8 cellular contexts compared by ENCODE assay signal in the genomic region with DNA sequence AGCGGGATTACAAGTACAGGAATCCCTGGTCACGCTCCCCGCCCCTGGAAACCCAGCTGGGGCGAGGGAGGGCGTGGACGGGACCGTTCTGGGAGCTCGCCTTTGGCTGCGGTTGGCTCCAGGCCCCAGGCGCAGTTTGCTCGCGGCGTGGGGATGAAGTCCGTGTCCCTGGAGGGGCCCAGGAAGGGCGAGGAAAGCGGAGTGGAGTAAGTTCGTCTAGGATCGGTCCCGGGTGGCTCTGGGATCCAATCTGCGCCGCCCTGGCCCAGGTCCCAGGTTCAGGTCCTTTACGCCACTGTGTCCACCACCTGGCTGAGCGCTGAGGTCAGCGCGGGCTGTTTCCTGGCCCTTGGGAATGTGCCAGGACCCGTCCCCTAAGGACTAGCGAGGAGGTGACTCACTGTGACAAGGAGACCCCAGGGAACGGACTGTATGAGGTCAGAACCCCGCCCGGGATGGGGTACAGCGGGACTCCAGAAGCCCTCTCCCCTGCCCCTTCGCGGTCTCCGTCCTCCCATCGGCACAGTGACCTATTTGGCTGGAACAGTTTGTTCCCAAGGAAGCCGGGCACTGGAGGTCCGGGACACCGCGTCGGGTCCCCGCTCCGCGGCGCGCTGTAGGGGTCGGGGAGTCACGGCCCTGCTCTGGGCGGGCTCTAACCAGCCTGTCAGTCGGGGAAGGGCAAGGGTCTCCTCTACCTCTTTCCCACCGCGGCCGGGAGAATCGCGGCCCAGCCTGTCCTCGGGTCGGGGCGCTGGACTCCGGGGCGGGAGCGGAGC. TPM values are rescaled to one million over a fixed set of nuclear protein-coding genes. Genes with fewer than 3 reads are reported as not detected.
DNase-seq lines count a peak whose midpoint lies in the region; ATAC-seq and TF ChIP-seq lines count a peak whose summit lies in the region.

No MANE protein-coding gene starts in this region.

- H3K4me3 Mint-ChIP-seq in activated T-cell treated with anti-CD3 and anti-CD28 coated beads, Interleukin-2, amount 50 U/mL, for 24 hours, result peak overlapping the region; percentile 94
- peak overlapping the region; percentile 97 for H3K4me3 Mint-ChIP-seq in natural killer cell

- TF ChIP-seq POLR2A in vagina (IDR thresholded peaks at IDR 0.05), result no peak

- intact Hi-C loops in natural killer cell (cut with micrococcal nuclease), result no loop called here
- intact Hi-C loops in vagina (cut with DNase I), result loop anchor here (5.0 kb wide), 1 partner anchor 52 kb away; no protein-coding TSS in a partner anchor

- H3K9me3 ChIP-seq in MG63 (no peaks in the 10 kb centered on the region), fibroblast of lung (ENCODE audit: control insufficient read depth, insufficient read depth, low read depth, low read length) (no peaks in the 10 kb centered on the region), vagina (no peaks in the 10 kb centered on the region)

- H3K36me3 ChIP-seq in MG63, result peaks cover 15% of the 10 kb centered on the region
- H3K36me3 ChIP-seq in fibroblast of lung (ENCODE audit: control insufficient read depth, insufficient read depth, low read length), result peaks cover 11% of the 10 kb centered on the region
- peaks cover 4 to 10% of the 10 kb centered on the region in 2 donors for H3K36me3 ChIP-seq in vagina

- H3K27me3 Mint-ChIP-seq in activated T-cell treated with anti-CD3 and anti-CD28 coated beads, Interleukin-2, amount 50 U/mL, for 24 hours, result peaks cover 15% of the 10 kb centered on the region
- H3K27me3 Mint-ChIP-seq in natural killer cell (ENCODE audit: low read depth in 2 of 2), result peaks cover 0 to 5% of the 10 kb centered on the region in 2 donors

- H3K27ac ChIP-seq in fibroblast of lung (ENCODE audit: insufficient read depth, low read length) (peak overlapping the region; percentile 96), vagina (peak overlapping the region; percentile 99)

- peak overlapping the region; percentile 97 for H3K9ac ChIP-seq in fibroblast of lung (ENCODE audit: insufficient read depth, low read length)

- peaks cover 3% of the 10 kb centered on the region for H4K20me1 ChIP-seq in fibroblast of lung (ENCODE audit: control insufficient read depth, extremely low read depth, insufficient read depth, low read length)

- DNase-seq in ELR (ENCODE audit: low read depth), result peak; percentile 79
- peak; percentile 64 for DNase-seq in MG63
- peak; percentile 64 for DNase-seq in activated T-cell treated with anti-CD3 and anti-CD28 coated beads, Interleukin-2, amount 50 U/mL, for 24 hours
- DNase-seq in fibroblast of lung (ENCODE audit: low read depth in 2 of 2), result peak; percentile 52 to 57
- DNase-seq in natural killer cell, result peak; percentile 40
- peak in 1 of 2 donors; percentile 93 for DNase-seq in vagina (ENCODE audit: extremely low spot score in 2 of 2)
- no peak for DNase-seq in SIG-M5 (lab: John Stamatoyannopoulos, UW)

- TF ChIP-seq CTCF in fibroblast of lung (conservative IDR thresholded peaks at IDR 0.05 in 1 of 2, IDR thresholded peaks at IDR 0.05 in 1 of 2; ENCODE audit: low read depth in 1 of 2, low read length in 2 of 2) (no peak), natural killer cell (IDR thresholded peaks at IDR 0.05) (no peak), vagina (IDR thresholded peaks at IDR 0.05) (no peak)

- peaks cover 53% of the 10 kb centered on the region for H3K79me2 ChIP-seq in fibroblast of lung (ENCODE audit: control insufficient read depth, insufficient read depth, low read length)

- H3K27me3 ChIP-seq in MG63 (no peaks in the 10 kb centered on the region), fibroblast of lung (ENCODE audit: control insufficient read depth, insufficient read depth, low read length) (no peaks in the 10 kb centered on the region), vagina (no peaks in the 10 kb centered on the region)

- H3K4me3 ChIP-seq in MG63 (peak overlapping the region; percentile 66), fibroblast of lung (replicated peaks in 1 of 4; ENCODE audit: control extremely low read depth in 1 of 4, insufficient read depth in 1 of 4, low read depth in 3 of 4, low read length in 4 of 4) (peak overlapping the region; percentile 93 to 99 (median 95)), vagina (peak overlapping the region; percentile 78 to 83)

- H3K4me2 ChIP-seq in fibroblast of lung (ENCODE audit: extremely low read depth, insufficient read depth, low read length), result peak overlapping the region; percentile 80

- H3K9me3 Mint-ChIP-seq in activated T-cell treated with anti-CD3 and anti-CD28 coated beads, Interleukin-2, amount 50 U/mL, for 24 hours, result no peaks in the 10 kb centered on the region
- no peaks in the 10 kb centered on the region for H3K9me3 Mint-ChIP-seq in natural killer cell

- no peak for ATAC-seq in natural killer cell
- no peak for ATAC-seq in HG02763 (IDR thresholded peaks at IDR 0.05; ENCODE audit: unreplicated experiment)

- peak overlapping the region; percentile 94 for H3K27ac Mint-ChIP-seq in activated T-cell treated with anti-CD3 and anti-CD28 coated beads, Interleukin-2, amount 50 U/mL, for 24 hours
- peak overlapping the region; percentile 87 to 96 for H3K27ac Mint-ChIP-seq in natural killer cell

- H3K4me1 ChIP-seq in fibroblast of lung (ENCODE audit: control insufficient read depth, extremely low read depth, insufficient read depth, low read length) (peaks cover 28% of the 10 kb centered on the region), vagina (peaks cover 65% of the 10 kb centered on the region)

- no peak overlapping the region for H2AFZ ChIP-seq in fibroblast of lung (ENCODE audit: low read length)

- H3K4me1 Mint-ChIP-seq in activated T-cell treated with anti-CD3 and anti-CD28 coated beads, Interleukin-2, amount 50 U/mL, for 24 hours (ENCODE audit: low read depth), result peaks cover 60% of the 10 kb centered on the region
- peaks cover 29 to 30% of the 10 kb centered on the region in 2 donors for H3K4me1 Mint-ChIP-seq in natural killer cell

- H3K36me3 Mint-ChIP-seq in activated T-cell treated with anti-CD3 and anti-CD28 coated beads, Interleukin-2, amount 50 U/mL, for 24 hours (ENCODE audit: low read depth), result peaks cover 30% of the 10 kb centered on the region
- H3K36me3 Mint-ChIP-seq in natural killer cell, result no peaks in the 10 kb centered on the region

RNA-seq across cellular contexts. Expression of a gene that starts 0.7 kb away (rescaled TPM):
- 15.8 and 25.8 TPM in 2 replicates for total RNA-seq in MG63 (2014; rRNA removed; shearing (Covaris generic); ENCODE audit: low replicate concordance)
- total RNA-seq in fibroblast of lung (470 and 900 TPM in 2 replicates), natural killer cell (10 to 100 TPM; 19.1 to 40.7 (median 25.4) TPM), vagina (169 TPM)
- polyA plus RNA-seq in fibroblast of lung, result 166 and 238 TPM in 2 replicates
- polyA plus RNA-seq in fibroblast of lung (2012), result 192 and 275 TPM in 2 replicates
- 286 and 448 TPM in 2 replicates for polyA minus RNA-seq in fibroblast of lung (ENCODE audit: low replicate concordance)

RNA-seq across cellular contexts. Expression of a gene that starts 18.4 kb away (rescaled TPM):
- not detected in 2 replicates for total RNA-seq in MG63 (2014; rRNA removed; shearing (Covaris generic); ENCODE audit: low replicate concordance)
- total RNA-seq in fibroblast of lung (under 0.01 TPM in 2 replicates), natural killer cell (10 to 100 TPM in 1 of 3 donors, under 1 TPM in 2; 0.09 to 12.9 (median 0.70) TPM), vagina (0.49 TPM)
- polyA plus RNA-seq in fibroblast of lung, result 0.03 TPM in 1 of 2 replicates, not detected in the other
- not detected in 2 replicates for polyA plus RNA-seq in fibroblast of lung (2012)
- not detected in 2 replicates for polyA minus RNA-seq in fibroblast of lung (ENCODE audit: low replicate concordance)
